In the genomic region with DNA sequence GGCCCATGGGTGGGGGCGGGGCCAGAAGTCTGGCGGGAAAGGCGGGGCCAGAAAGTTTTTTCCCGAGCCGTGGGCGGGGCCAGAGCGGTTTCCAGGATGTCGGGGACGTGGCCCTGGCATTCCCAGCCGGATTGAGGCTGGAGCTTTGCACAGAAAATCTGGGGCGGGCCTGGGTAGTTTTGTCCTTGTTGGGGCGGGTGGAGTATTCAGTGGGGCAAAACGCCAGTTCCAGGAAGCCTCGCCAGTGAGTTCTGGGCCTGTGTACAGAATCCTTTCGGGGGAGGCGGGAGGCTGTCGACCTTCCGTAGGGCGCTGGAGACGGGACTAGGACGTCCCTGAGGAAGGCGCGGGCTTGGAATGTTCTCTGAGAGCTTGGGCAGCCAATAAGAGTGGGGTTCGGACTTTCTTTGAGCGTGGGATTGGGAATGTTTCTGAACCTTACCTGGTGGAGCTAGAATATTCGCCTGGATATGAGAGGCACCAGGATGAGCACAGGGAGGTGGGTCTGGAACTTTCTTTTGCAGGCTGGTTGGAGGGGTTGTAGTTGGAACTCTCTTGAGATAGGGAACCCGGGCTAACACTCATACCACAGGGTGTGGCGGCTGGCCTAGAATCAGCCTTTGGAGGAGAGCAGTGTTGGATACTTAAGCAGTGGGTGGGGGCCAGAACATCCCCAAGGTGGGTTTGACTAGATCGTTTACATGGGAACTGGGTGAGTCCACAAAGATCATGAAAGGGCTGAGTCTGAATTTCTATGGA, we compare ENCODE assay signal across 8 cellular contexts.
DNase-seq lines count a peak whose midpoint lies in the region; ATAC-seq lines count a peak whose summit lies in the region.

No MANE protein-coding gene starts in this region.

- ATAC-seq in HG02623 (IDR thresholded peaks at IDR 0.05; ENCODE audit: unreplicated experiment), result no peak

- peaks cover 25% of the 10 kb centered on the region for H3K36me3 ChIP-seq in iPS-15b (ENCODE audit: control insufficient read depth, insufficient read depth, low read length)

- H3K9me3 Mint-ChIP-seq in activated T-cell treated with anti-CD3 and anti-CD28 coated beads, Interleukin-2, amount 50 U/mL, for 24 hours, result no peaks in the 10 kb centered on the region
- H3K9me3 Mint-ChIP-seq in activated naive CD8-positive, alpha-beta T cell (ENCODE audit: low read depth), result no peaks in the 10 kb centered on the region
- no peaks in the 10 kb centered on the region for H3K9me3 Mint-ChIP-seq in stimulated activated naive CD8-positive, alpha-beta T cell treated with anti-CD3 and anti-CD28 coated beads, Interleukin-15, Interleukin-2, amounts not matched to agents 100 ng/mL and 50 ng/mL, for 24 hours

- H3K36me3 Mint-ChIP-seq in activated T-cell treated with anti-CD3 and anti-CD28 coated beads, Interleukin-2, amount 50 U/mL, for 24 hours (ENCODE audit: low read depth), result peaks cover 47% of the 10 kb centered on the region
- peaks cover 8% of the 10 kb centered on the region for H3K36me3 Mint-ChIP-seq in activated naive CD8-positive, alpha-beta T cell
- H3K36me3 Mint-ChIP-seq in stimulated activated naive CD8-positive, alpha-beta T cell treated with anti-CD3 and anti-CD28 coated beads, Interleukin-15, Interleukin-2, amounts not matched to agents 100 ng/mL and 50 ng/mL, for 24 hours (ENCODE audit: low read depth), result peaks cover 24% of the 10 kb centered on the region

- H3K4me3 Mint-ChIP-seq in activated T-cell treated with anti-CD3 and anti-CD28 coated beads, Interleukin-2, amount 50 U/mL, for 24 hours, result peak overlapping the region; percentile 92
- peak overlapping the region; percentile 90 for H3K4me3 Mint-ChIP-seq in activated naive CD8-positive, alpha-beta T cell
- H3K4me3 Mint-ChIP-seq in stimulated activated naive CD8-positive, alpha-beta T cell treated with anti-CD3 and anti-CD28 coated beads, Interleukin-15, Interleukin-2, amounts not matched to agents 100 ng/mL and 50 ng/mL, for 24 hours, result peak overlapping the region; percentile 87

- no peaks in the 10 kb centered on the region for H3K27me3 ChIP-seq in iPS-15b (ENCODE audit: control insufficient read depth, insufficient read depth, low read length)

- peaks cover 4% of the 10 kb centered on the region for H3K4me1 ChIP-seq in iPS-15b (ENCODE audit: control insufficient read depth, insufficient read depth, low read length)

- DNase-seq in activated T-cell treated with anti-CD3 and anti-CD28 coated beads, Interleukin-2, amount 50 U/mL, for 24 hours, result no peak
- DNase-seq in activated T-cell treated with anti-CD3 and anti-CD28 coated beads for 4 hours (no peak), NCI-H2029 treated with DMSO at 0.1 percent for 48 hours (lab: John Stamatoyannopoulos, UW) (no peak)
- no peak for DNase-seq in NK-92 treated with Interleukin-12 subunit alpha and Interleukin-12 subunit beta, amount 100 ng/mL, for 24 hours (lab: John Stamatoyannopoulos, UW)

- H3K9me3 ChIP-seq in iPS-15b (ENCODE audit: control insufficient read depth, insufficient read depth, low read length), result no peaks in the 10 kb centered on the region

- H3K9ac ChIP-seq in iPS-15b (ENCODE audit: low read depth, low read length), result peak overlapping the region; percentile 91

- peak overlapping the region; percentile 98 for H3K27ac Mint-ChIP-seq in activated T-cell treated with anti-CD3 and anti-CD28 coated beads, Interleukin-2, amount 50 U/mL, for 24 hours
- peak overlapping the region; percentile 88 for H3K27ac Mint-ChIP-seq in activated naive CD8-positive, alpha-beta T cell
- H3K27ac Mint-ChIP-seq in stimulated activated naive CD8-positive, alpha-beta T cell treated with anti-CD3 and anti-CD28 coated beads, Interleukin-15, Interleukin-2, amounts not matched to agents 100 ng/mL and 50 ng/mL, for 24 hours, result peak overlapping the region; percentile 90

- H3K4me3 ChIP-seq in iPS-15b (ENCODE audit: low read depth, low read length), result peak overlapping the region; percentile 95

- H3K27me3 Mint-ChIP-seq in activated T-cell treated with anti-CD3 and anti-CD28 coated beads, Interleukin-2, amount 50 U/mL, for 24 hours, result no peaks in the 10 kb centered on the region
- no peaks in the 10 kb centered on the region for H3K27me3 Mint-ChIP-seq in activated naive CD8-positive, alpha-beta T cell
- H3K27me3 Mint-ChIP-seq in stimulated activated naive CD8-positive, alpha-beta T cell treated with anti-CD3 and anti-CD28 coated beads, Interleukin-15, Interleukin-2, amounts not matched to agents 100 ng/mL and 50 ng/mL, for 24 hours, result no peaks in the 10 kb centered on the region

- H3K4me1 Mint-ChIP-seq in activated T-cell treated with anti-CD3 and anti-CD28 coated beads, Interleukin-2, amount 50 U/mL, for 24 hours (ENCODE audit: low read depth), result peaks cover 28% of the 10 kb centered on the region
- peaks cover 33% of the 10 kb centered on the region for H3K4me1 Mint-ChIP-seq in activated naive CD8-positive, alpha-beta T cell (ENCODE audit: low read depth)
- peaks cover 24% of the 10 kb centered on the region for H3K4me1 Mint-ChIP-seq in stimulated activated naive CD8-positive, alpha-beta T cell treated with anti-CD3 and anti-CD28 coated beads, Interleukin-15, Interleukin-2, amounts not matched to agents 100 ng/mL and 50 ng/mL, for 24 hours (ENCODE audit: low read depth)
